Comparison of ENCODE assay signal across 16 cellular contexts in genomic region chr13:110134801-110135200, GRCh38.
DNase-seq lines count a peak whose midpoint lies in the region; ATAC-seq and TF ChIP-seq lines count a peak whose summit lies in the region.
"Had no signal": no experiment of that assay in that cellular context is flagged by ENCODE, and none has a peak within 500 bp of the region (broad histone marks: within the 10 kb centered on the region; RNA-seq: fewer than 3 reads in every experiment).

No MANE protein-coding gene starts in this region.

- peak overlapping the region; percentile 48 to 66 for H3K27ac ChIP-seq in tibial artery
- H3K27ac ChIP-seq: vagina had no signal

- intact Hi-C loops in tibial artery (cut with DNase I; ENCODE audit: low total_unique reads), result no loop called here

- no peaks in the 10 kb centered on the region for H3K9me3 ChIP-seq in tibial artery
- H3K9me3 ChIP-seq: esophagus squamous epithelium, vagina had no signal

- H3K36me3 ChIP-seq in tibial artery, result no peaks in the 10 kb centered on the region
- H3K36me3 ChIP-seq: esophagus squamous epithelium, vagina had no signal

- TF ChIP-seq CTCF in astrocyte of the spinal cord (IDR thresholded peaks at IDR 0.05; ENCODE audit: low read depth, low read length) (no peak), tibial artery (IDR thresholded peaks at IDR 0.05) (no peak)

- no peak for ATAC-seq in HG02885 (IDR thresholded peaks at IDR 0.05; ENCODE audit: poor library complexity, unreplicated experiment)
- ATAC-seq: PC-3 had no signal

- no peaks in the 10 kb centered on the region for H3K27me3 ChIP-seq in tibial artery
- H3K27me3 ChIP-seq: vagina had no signal

- in situ Hi-C loops in astrocyte of the spinal cord (cut with HindIII; ENCODE audit: low sequenced_read_pairs), result no loop called here

- H3K4me1 ChIP-seq in tibial artery, result peaks cover 0 to 20% (median 16%) of the 10 kb centered on the region in 4 donors

- H3K4me3 ChIP-seq in astrocyte of the spinal cord (ENCODE audit: low read depth, low read length) (no peak overlapping the region), tibial artery (no peak overlapping the region)
- H3K4me3 ChIP-seq: esophagus squamous epithelium, vagina had no signal

- peak; percentile 32 for DNase-seq in SKM-1 treated with dmso at 0.1 percent for 144 hours (lab: John Stamatoyannopoulos, UW; ENCODE audit: unreplicated experiment)
- DNase-seq in SKM-1 (lab: John Stamatoyannopoulos, UW; ENCODE audit: unreplicated experiment), result no peak
- DNase-seq in astrocyte of the spinal cord (ENCODE audit: low read depth, low spot score), result peak; percentile 54
- DNase-seq in hepatic stellate cell (ENCODE audit: low spot score), result peak; percentile 73
- no peak for DNase-seq in tibial artery
- DNase-seq in midbrain (lab: John Stamatoyannopoulos, UW), result no peak
- no peak for DNase-seq in HuH-7.5 (ENCODE audit: low spot score)
- DNase-seq: activated CD4-positive, alpha-beta T cell treated with anti-CD3 and anti-CD28 coated beads, Interleukin-2, amount 50 U/mL, for 48 hours; activated effector memory CD4-positive, alpha-beta T cell treated with Interleukin-2 at 50 U/mL for 16 hours; DND-41; esophagus squamous epithelium; NCI-H2081 treated with DMSO at 0.1 percent for 48 hours; nucleus accumbens; PC-3 had no signal

Comparison
In these comparisons a context has a peak if more than half of its experiments do, and no peak if none do; other contexts are left out.
1. DNase-seq: peak in SKM-1 treated with dmso at 0.1 percent for 144 hours (single experiment), astrocyte of the spinal cord (single experiment) and hepatic stellate cell (single experiment); none in SKM-1 (single experiment), tibial artery (0 of 2), midbrain (single experiment) and HuH-7.5 (single experiment).